In genomic region chr18:31497711-31498449, GRCh38 we compare ENCODE assay signal across 8 cellular contexts. TPM values are rescaled to one million over a fixed set of nuclear protein-coding genes. Genes with fewer than 3 reads are reported as not detected.
DNase-seq lines count a peak whose midpoint lies in the region; ATAC-seq and TF ChIP-seq lines count a peak whose summit lies in the region.

TSS of gene DSG2 (plus strand) at chr18:31498177. CDS start at chr18:31498252, 75 bp downstream.

- H3K4me3 ChIP-seq in heart left ventricle (peak within 1 kb of the TSS; percentile 52 to 76 (median 68)), psoas muscle (peak within 1 kb of the TSS; percentile 73)

- intact Hi-C loops in heart left ventricle (cut with DNase I): loop anchor here in 6 of 10 donors (2.0 to 10.0 kb wide), 7 partner anchors 221 to 397 kb away; partner anchors contain the start of gene DSC2 (in 3 of the 6)
- intact Hi-C loops in psoas muscle (cut with DNase I): no loop called here

- H3K27ac ChIP-seq in heart left ventricle (peak within 1 kb of the TSS; percentile 52 to 84 (median 71)), psoas muscle (no peak within 1 kb of the TSS)

- no peaks in the 10 kb centered on the region for H3K36me3 ChIP-seq in heart left ventricle
- no peaks in the 10 kb centered on the region for H3K36me3 ChIP-seq in psoas muscle (ENCODE audit: insufficient read depth in 1 of 2, low read depth in 1 of 2)

- no peak for TF ChIP-seq POLR2A in heart left ventricle (IDR thresholded peaks at IDR 0.05)

- ATAC-seq in HG02571 (IDR thresholded peaks at IDR 0.05; ENCODE audit: unreplicated experiment) (peak; percentile 36), heart left ventricle (peak; percentile 90 to 97 (median 96)), psoas muscle (peak; percentile 62 to 93 (median 78))

- H3K27me3 ChIP-seq in heart left ventricle: peaks cover 0 to 30% (median 0%) of the 10 kb centered on the region in 9 donors
- H3K27me3 ChIP-seq in psoas muscle (ENCODE audit: insufficient read depth in 3 of 3, low read length in 2 of 3): peaks cover 0 to 31% (median 3%) of the 10 kb centered on the region in 3 donors

- WGBS in heart left ventricle, 4 donors: 2 to 11% (median 5%) methylated on average over 26 to 82 of the region's 82 CpGs
- 3 to 5% (median 4%) methylated on average over 44 to 82 of the region's 82 CpGs for WGBS in psoas muscle, 3 donors

- H3K4me1 ChIP-seq in heart left ventricle: peaks cover 0 to 19% (median 0%) of the 10 kb centered on the region in 12 donors
- H3K4me1 ChIP-seq in psoas muscle: peaks cover 8% of the 10 kb centered on the region

- no peaks in the 10 kb centered on the region for H3K9me3 ChIP-seq in heart left ventricle
- H3K9me3 ChIP-seq in psoas muscle: no peaks in the 10 kb centered on the region

- TF ChIP-seq CTCF in heart left ventricle (IDR thresholded peaks at IDR 0.05) (no peak), psoas muscle (IDR thresholded peaks at IDR 0.05) (no peak)

- DNase-seq in NCI-H2081 (lab: John Stamatoyannopoulos, UW) (peak; percentile 68 to 71), NCI-H2081 treated with DMSO at 0.1 percent for 48 hours (lab: John Stamatoyannopoulos, UW) (no peak), NCI-H146 (lab: John Stamatoyannopoulos, UW) (peak; percentile 66), heart left ventricle (peak; percentile 62 to 79 (median 78)), psoas muscle (peak; percentile 40 to 59), inferior parietal cortex (ENCODE audit: extremely low spot score) (no peak)
- peak; percentile 25 for DNase-seq in activated naive CD4-positive, alpha-beta T cell treated with anti-CD3 and anti-CD28 coated beads, Interleukin-2, amount 50 U/mL, for 16 hours

RNA-seq across cellular contexts. Expression of gene DSG2, which starts in this region (rescaled TPM):
- 10 to 100 TPM; 36.0 to 54.4 (median 41.4) TPM for total RNA-seq in heart left ventricle
- 10 to 100 TPM; 10.1 to 21.9 TPM for polyA plus RNA-seq in heart left ventricle
- 1 to 10 TPM in 2 of 4 donors, under 1 TPM in 2; 0.76 to 1.8 (median 1.2) TPM for total RNA-seq in psoas muscle
- polyA plus RNA-seq in psoas muscle: under 1 TPM; 0.33 to 0.95 (median 0.93) TPM

Comparison
In these comparisons a context has a peak if more than half of its experiments do, and no peak if none do; other contexts are left out.
1. RNA of gene DSG2 (total RNA-seq): 36.0 to 54.4 TPM in heart left ventricle; 0.76 to 1.8 TPM in psoas muscle; every median in the first group is over 10 times any median in the second.
2. RNA of gene DSG2 (polyA plus RNA-seq): 10.1 to 21.9 TPM in heart left ventricle; 0.33 to 0.95 TPM in psoas muscle; every median in the first group is over 4 times any median in the second.
3. DNase-seq: peak in NCI-H2081 (2 of 2), NCI-H146 (single experiment), activated naive CD4-positive, alpha-beta T cell treated with anti-CD3 and anti-CD28 coated beads, Interleukin-2, amount 50 U/mL, for 16 hours (single experiment), heart left ventricle (5 of 5) and psoas muscle (2 of 2); none in NCI-H2081 treated with DMSO at 0.1 percent for 48 hours (single experiment) and inferior parietal cortex (single experiment).
4. ATAC-seq: peak in every context shown above with its lines; median percentile 96 in heart left ventricle; 78 in psoas muscle; 36 in HG02571.
5. intact Hi-C loops: an anchor here in heart left ventricle (2.0 to 10.0 kb wide); none called in psoas muscle.